Comparison of ENCODE assay signal across 13 cellular contexts in the genomic region with DNA sequence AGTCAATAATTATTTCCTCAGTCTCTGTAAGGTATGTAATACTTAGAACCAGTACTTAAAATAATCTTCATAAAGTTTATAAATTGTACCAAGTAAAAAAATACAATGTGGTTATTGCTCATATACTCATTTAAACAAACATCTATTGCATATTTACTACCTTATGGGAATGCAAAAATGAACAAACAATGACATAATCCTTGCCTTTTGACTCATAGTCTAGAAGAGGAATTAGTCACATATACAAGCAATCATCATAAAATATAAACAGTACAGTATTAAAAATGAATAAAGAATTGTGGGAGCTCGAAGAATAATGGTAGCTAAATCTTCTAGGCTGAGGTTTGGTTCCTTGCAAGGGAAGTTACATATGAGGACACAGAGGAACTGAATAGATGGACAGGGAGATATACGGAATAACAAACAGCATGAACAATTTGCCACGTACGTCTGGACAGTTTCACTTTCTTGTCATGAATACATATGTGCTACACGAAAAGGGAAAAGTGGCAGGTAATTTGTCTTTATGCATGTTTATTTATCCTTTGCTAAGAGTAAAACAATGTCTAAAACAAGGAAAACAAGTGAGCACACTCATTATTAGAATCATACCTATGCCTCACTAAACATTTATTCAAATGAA. TPM values are rescaled to one million over a fixed set of nuclear protein-coding genes. Genes with fewer than 3 reads are reported as not detected.
A peak's percentile ranks its signal among the peaks of the same experiment; 100 is the strongest.
DNase-seq lines count a peak whose midpoint lies in the region; ATAC-seq and TF ChIP-seq lines count a peak whose summit lies in the region.
"Had no signal": no experiment of that assay in that cellular context is flagged by ENCODE, and none has a peak within 500 bp of the region (broad histone marks: within the 10 kb centered on the region; RNA-seq: fewer than 3 reads in every experiment).

No MANE protein-coding gene starts in this region.

- ATAC-seq in GM18870 (IDR thresholded peaks at IDR 0.05; ENCODE audit: unreplicated experiment) (peak; percentile 91), GM21423 (IDR thresholded peaks at IDR 0.05; ENCODE audit: unreplicated experiment) (no peak), sciatic nerve (no peak)
- ATAC-seq: stimulated activated naive CD8-positive, alpha-beta T cell treated with anti-CD3 and anti-CD28 coated beads, Interleukin-15, amount 100 ng/mL, for 72 hours had no signal

- intact Hi-C loops in sciatic nerve (cut with DNase I) = no loop called here

- H3K4me3 ChIP-seq in epithelial cell of esophagus (ENCODE audit: low read length) = no peak overlapping the region

- TF ChIP-seq CTCF in epithelial cell of esophagus (IDR thresholded peaks at IDR 0.05; ENCODE audit: insufficient read depth, low read depth, low read length, missing control alignments) = no peak

- DNase-seq in AG08396 (ENCODE audit: low spot score) = peak; percentile 20
- peak; percentile 60 for DNase-seq in M059J (ENCODE audit: low read depth)
- peak; percentile 84 for DNase-seq in epithelial cell of esophagus (ENCODE audit: low read depth)
- no peak for DNase-seq in activated effector memory CD4-positive, alpha-beta T cell treated with anti-CD3 and anti-CD28 coated beads, Interleukin-2, amount 50 U/mL, for 16 hours
- DNase-seq in sciatic nerve (ENCODE audit: low spot score) = no peak
- DNase-seq in germinal center (ENCODE audit: low spot score) = no peak
- DNase-seq: foreskin melanocyte; kidney glomerular epithelial cell; MV-4-11; NCI-H345; stimulated activated naive CD8-positive, alpha-beta T cell treated with anti-CD3 and anti-CD28 coated beads, Interleukin-15, amount 100 ng/mL, for 72 hours had no signal

RNA-seq across cellular contexts. Expression of a gene that starts 17.2 kb away (rescaled TPM):
- under 0.01 TPM in 2 replicates for total RNA-seq in M059J (2014; rRNA removed; shearing (Covaris generic))
- total RNA-seq in sciatic nerve = 0.22 TPM

Comparison
In these comparisons a context has a peak if more than half of its experiments do, and no peak if none do; other contexts are left out.
1. DNase-seq: peak in AG08396 (single experiment), M059J (single experiment) and epithelial cell of esophagus (single experiment); none in activated effector memory CD4-positive, alpha-beta T cell treated with anti-CD3 and anti-CD28 coated beads, Interleukin-2, amount 50 U/mL, for 16 hours (single experiment), sciatic nerve (single experiment) and germinal center (single experiment).